In the genomic region with DNA sequence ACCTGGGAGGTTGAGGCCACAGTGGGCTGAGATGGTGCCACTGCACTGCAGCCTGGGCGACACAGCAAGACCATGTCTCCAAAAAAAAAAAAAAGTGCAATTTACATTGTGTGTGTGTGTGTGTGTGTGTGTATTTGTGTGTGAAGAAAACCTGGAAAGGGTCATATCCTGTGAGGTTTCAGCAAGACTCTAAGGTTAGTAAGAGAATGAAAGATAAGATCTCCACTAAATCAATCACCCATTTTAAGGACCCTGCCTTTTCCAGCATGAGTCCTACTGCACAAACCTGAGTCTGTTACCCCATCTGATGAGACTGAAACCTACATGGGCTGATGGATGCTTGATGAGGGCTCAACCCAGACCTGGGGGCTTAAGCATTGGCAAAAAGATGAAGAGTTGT, we compare ENCODE assay signal across 31 cellular contexts. TPM values are rescaled to one million over a fixed set of nuclear protein-coding genes. Genes with fewer than 3 reads are reported as not detected.
"Had no signal": no experiment of that assay in that cellular context is flagged by ENCODE, and none has a peak within 500 bp of the region (broad histone marks: within the 10 kb centered on the region; RNA-seq: fewer than 3 reads in every experiment).

No MANE protein-coding gene starts in this region.

- H3K4me3 Mint-ChIP-seq: dendritic cell treated with granulocyte-macrophage colony-stimulating factor and Interleukin-4, amounts not matched to agents 40 ng/mL and 50 ng/mL, for 4 days; endodermal cell; nephron; neural progenitor cell; stimulated activated effector memory CD8-positive, alpha-beta T cell treated with anti-CD3 and anti-CD28 coated beads, Interleukin-12 subunit alpha, Interleukin-12 subunit beta, amount 100 ng/mL, for 72 hours had no signal

- H3K36me3 Mint-ChIP-seq: neural progenitor cell had no signal

- H3K9me3 ChIP-seq: colonic mucosa, esophagus squamous epithelium, heart right ventricle, left lung, right lobe of liver, transverse colon, upper lobe of right lung, uterus had no signal

- H3K27ac ChIP-seq: colonic mucosa, left lung, neural progenitor cell, parathyroid adenoma, upper lobe of right lung, uterus had no signal

- H3K27ac Mint-ChIP-seq: dendritic cell treated with granulocyte-macrophage colony-stimulating factor and Interleukin-4, amounts not matched to agents 40 ng/mL and 50 ng/mL, for 4 days; endodermal cell; nephron; neural progenitor cell; progenitor cell of endocrine pancreas; stimulated activated effector memory CD8-positive, alpha-beta T cell treated with anti-CD3 and anti-CD28 coated beads, Interleukin-12 subunit alpha, Interleukin-12 subunit beta, amount 100 ng/mL, for 72 hours had no signal

- H3K4me1 ChIP-seq: neural progenitor cell, parathyroid adenoma, upper lobe of right lung, uterus had no signal

- H3K4me3 ChIP-seq: colonic mucosa, esophagus squamous epithelium, heart right ventricle, left lung, neural progenitor cell, right lobe of liver, transverse colon, upper lobe of right lung, uterus had no signal

- H3K27me3 Mint-ChIP-seq: progenitor cell of endocrine pancreas had no signal

- H3K27me3 ChIP-seq: colonic mucosa, esophagus squamous epithelium, right lobe of liver, transverse colon, upper lobe of right lung, uterus had no signal

- H3K9me3 Mint-ChIP-seq: dendritic cell treated with granulocyte-macrophage colony-stimulating factor and Interleukin-4, amounts not matched to agents 40 ng/mL and 50 ng/mL, for 4 days; nephron; neural progenitor cell; stimulated activated effector memory CD8-positive, alpha-beta T cell treated with anti-CD3 and anti-CD28 coated beads, Interleukin-12 subunit alpha, Interleukin-12 subunit beta, amount 100 ng/mL, for 72 hours had no signal

- DNase-seq: colonic mucosa; effector CD8-positive, alpha-beta T cell; endodermal cell; erythroblast; esophagus squamous epithelium; foreskin melanocyte; glutamatergic neuron; heart right ventricle; hippocampal formation; left cardiac atrium; left lung; mesenchymal stem cell; midbrain; naive thymus-derived CD4-positive, alpha-beta T cell; right lobe of liver; small intestine; stimulated activated CD4-positive, alpha-beta T cell treated with anti-CD3 and anti-CD28 coated beads, Interleukin-15, amount 100 ng/mL, for 24 hours; stimulated activated CD4-positive, alpha-beta T cell treated with anti-CD3 and anti-CD28 coated beads, Interleukin-4, amount 100 ng/mL, for 24 hours; stimulated activated naive CD4-positive, alpha-beta T cell treated with Interleukin-2 at 50 U/mL for 16 hours; transverse colon; upper lobe of right lung; uterus had no signal

- H3K36me3 ChIP-seq: colonic mucosa, left lung, neural progenitor cell, upper lobe of right lung, uterus had no signal

- H3K4me1 Mint-ChIP-seq: endodermal cell had no signal

RNA-seq across cellular contexts. Expression of gene TRAF3IP3, which starts 33.4 kb away (rescaled TPM):
- total RNA-seq: endodermal cell, kidney epithelial cell, lung microvascular endothelial cell, osteoblast, progenitor cell of endocrine pancreas had no signal
